15 cellular contexts compared by ENCODE assay signal in genomic region chr9:79277916-79278447, GRCh38.
DNase-seq lines count a peak whose midpoint lies in the region.
"Had no signal": no experiment of that assay in that cellular context is flagged by ENCODE, and none has a peak within 500 bp of the region (broad histone marks: within the 10 kb centered on the region; RNA-seq: fewer than 3 reads in every experiment).

No MANE protein-coding gene starts in this region.

- 90% methylated on average over 18 to 24 of the region's 24 CpGs for WGBS in GM23248 (ENCODE audit: low coverage in 1 of 2, low lambda C conversion rate in 2 of 2, missing lambda C conversion rate in 2 of 2), 2 experiments

- peak overlapping the region; percentile 31 for H3K4me3 ChIP-seq in neuron (ENCODE audit: low read length)
- H3K4me3 ChIP-seq in GM23248 = no peak overlapping the region
- H3K4me3 ChIP-seq: A549; BLaER1 treated with 17β-estradiol and CSF1 and Interleukin-3, amounts not matched to agents 10 nM and 100 nM; GM12878; HAP-1 had no signal

- H3K36me3 ChIP-seq in neuron (ENCODE audit: insufficient read depth, low read length) = no peaks in the 10 kb centered on the region
- no peaks in the 10 kb centered on the region for H3K36me3 ChIP-seq in GM23248 (ENCODE audit: low read depth)
- H3K36me3 ChIP-seq: BLaER1 treated with 17β-estradiol and CSF1 and Interleukin-3, amounts not matched to agents 10 nM and 100 nM; HAP-1 had no signal

- no peaks in the 10 kb centered on the region for H3K27me3 ChIP-seq in neuron (ENCODE audit: insufficient read depth, low read length)
- no peaks in the 10 kb centered on the region for H3K27me3 ChIP-seq in GM23248 (replicated peaks; ENCODE audit: insufficient read depth)
- H3K27me3 ChIP-seq: BLaER1 treated with 17β-estradiol and CSF1 and Interleukin-3, amounts not matched to agents 10 nM and 100 nM had no signal

- H3K27ac ChIP-seq in GM23248 = no peak overlapping the region
- H3K27ac ChIP-seq: 22Rv1; A549; BLaER1 treated with 17β-estradiol and CSF1 and Interleukin-3, amounts not matched to agents 10 nM and 100 nM had no signal

- no peak overlapping the region for H3K9ac ChIP-seq in GM23248
- H3K9ac ChIP-seq: BLaER1 treated with 17β-estradiol and CSF1 and Interleukin-3, amounts not matched to agents 10 nM and 100 nM had no signal

- H2AFZ ChIP-seq in neuron (ENCODE audit: low read depth, low read length) (peak overlapping the region; percentile 83), GM23248 (no peak overlapping the region)

- H3F3A ChIP-seq in GM23248 (ENCODE audit: insufficient read depth) = no peaks in the 10 kb centered on the region

- no peaks in the 10 kb centered on the region for H3K9me2 ChIP-seq in GM23248 (ENCODE audit: insufficient read depth)

- H3K4me1 ChIP-seq in neuron (ENCODE audit: insufficient read depth, low read length) = peaks cover 6% of the 10 kb centered on the region
- H3K4me1 ChIP-seq in GM23248 (ENCODE audit: insufficient read depth) = no peaks in the 10 kb centered on the region
- H3K4me1 ChIP-seq: A549; BLaER1 treated with 17β-estradiol and CSF1 and Interleukin-3, amounts not matched to agents 10 nM and 100 nM; HAP-1 had no signal

- H3K79me2 ChIP-seq in GM23248 (ENCODE audit: insufficient read depth) = no peaks in the 10 kb centered on the region

- in situ Hi-C loops in ACHN (cut with HindIII; ENCODE audit: low pct_ligation_motif_present, low pct_unique_long_range_greater_than_20kb, low sequenced_read_pairs) (no loop called here), GM23248 (cut with MboI) (no loop called here)

- H3K4me2 ChIP-seq in GM23248 (ENCODE audit: unreplicated experiment) = no peak overlapping the region
- H3K4me2 ChIP-seq: A549; BLaER1 treated with 17β-estradiol and CSF1 and Interleukin-3, amounts not matched to agents 10 nM and 100 nM had no signal

- DNase-seq in NCI-H146 (lab: John Stamatoyannopoulos, UW) (peak; percentile 42), NCI-H146 treated with DMSO at 0.1 percent for 48 hours (lab: John Stamatoyannopoulos, UW; ENCODE audit: unreplicated experiment) (no peak), astrocyte of the hippocampus (ENCODE audit: low read depth, low spot score) (peak; percentile 39), NCI-H2196 treated with DMSO at 0.1 percent for 48 hours (lab: John Stamatoyannopoulos, UW; ENCODE audit: unreplicated experiment) (no peak), ACHN (no peak), GM23248 (no peak)
- DNase-seq: Calu3; CD8-positive, alpha-beta T cell; DMS79 treated with DMSO at 0.1 percent for 48 hours had no signal

- no peaks in the 10 kb centered on the region for H4K20me1 ChIP-seq in GM23248 (ENCODE audit: insufficient read depth)
- H4K20me1 ChIP-seq: BLaER1 treated with 17β-estradiol and CSF1 and Interleukin-3, amounts not matched to agents 10 nM and 100 nM had no signal

- no peaks in the 10 kb centered on the region for H3K9me3 ChIP-seq in neuron (ENCODE audit: low read length)
- no peaks in the 10 kb centered on the region for H3K9me3 ChIP-seq in GM23248 (ENCODE audit: low read depth)
- H3K9me3 ChIP-seq: A549, HAP-1 had no signal

Comparison
In these comparisons a context has a peak if more than half of its experiments do, and no peak if none do; other contexts are left out.
1. DNase-seq: peak in NCI-H146 (single experiment) and astrocyte of the hippocampus (single experiment); none in NCI-H146 treated with DMSO at 0.1 percent for 48 hours (single experiment), NCI-H2196 treated with DMSO at 0.1 percent for 48 hours (single experiment), ACHN (single experiment) and GM23248 (single experiment).